17 cellular contexts compared by ENCODE assay signal in the genomic region with DNA sequence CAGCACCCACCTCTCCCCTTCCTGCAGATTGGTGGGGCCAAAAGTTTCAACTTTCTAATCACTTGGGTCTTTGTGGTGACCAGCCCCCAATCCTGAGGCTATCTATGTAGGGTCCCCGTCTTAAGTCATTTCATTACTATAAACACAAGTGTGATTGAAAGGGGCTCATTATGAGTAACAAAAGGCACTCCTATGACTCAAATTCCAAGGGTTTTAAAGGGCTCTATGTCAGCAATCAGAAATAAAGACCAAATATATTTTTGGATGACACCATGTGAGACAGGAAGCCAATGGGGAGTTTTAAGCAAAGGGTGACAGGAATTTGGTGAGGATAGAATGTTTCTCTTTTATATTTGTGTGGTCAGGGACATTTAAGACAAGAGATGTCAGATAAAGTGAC. TPM values are rescaled to one million over a fixed set of nuclear protein-coding genes. Genes with fewer than 3 reads are reported as not detected.
DNase-seq lines count a peak whose midpoint lies in the region; ATAC-seq and TF ChIP-seq lines count a peak whose summit lies in the region.
"Had no signal": no experiment of that assay in that cellular context is flagged by ENCODE, and none has a peak within 500 bp of the region (broad histone marks: within the 10 kb centered on the region; RNA-seq: fewer than 3 reads in every experiment).

No MANE protein-coding gene starts in this region.

- TF ChIP-seq CTCF in activated CD8-positive, alpha-beta T cell treated with anti-CD3 and anti-CD28 coated beads for 36 hours (IDR thresholded peaks at IDR 0.05): no peak

- CTCF ChIA-PET in activated CD8-positive, alpha-beta T cell treated with anti-CD3 and anti-CD28 coated beads for 36 hours (lab: Charles Lee): no interaction called here
- CTCF ChIA-PET in activated CD8-positive, alpha-beta T cell treated with anti-CD3 and anti-CD28 coated beads, Interleukin-2, amount 10 ng/mL, durations not matched to agents 7 days and 5 days (lab: Charles Lee): no interaction called here

- intact Hi-C loops in activated CD8-positive, alpha-beta T cell treated with anti-CD3 and anti-CD28 coated beads for 36 hours (cut with micrococcal nuclease): no loop called here

- H3K4me3 Mint-ChIP-seq in activated CD8-positive, alpha-beta T cell treated with anti-CD3 and anti-CD28 coated beads for 36 hours: no peak overlapping the region
- H3K4me3 Mint-ChIP-seq in activated CD8-positive, alpha-beta T cell treated with anti-CD3 and anti-CD28 coated beads, Interleukin-2, amount 10 ng/mL, durations not matched to agents 7 days and 5 days: no peak overlapping the region
- no peak overlapping the region for H3K4me3 Mint-ChIP-seq in stimulated activated naive B cell treated with anti-CD40 and anti-IgM and Interleukin-4, amounts not matched to agents 10 μg/mL and 1 μg/mL and 100 μg/mL, for 72 hours
- H3K4me3 Mint-ChIP-seq: HFFc6 had no signal

- ATAC-seq in activated CD8-positive, alpha-beta T cell treated with anti-CD3 and anti-CD28 coated beads for 36 hours: peak; percentile 71
- no peak for ATAC-seq in activated CD8-positive, alpha-beta T cell treated with anti-CD3 and anti-CD28 coated beads, Interleukin-2, amount 10 ng/mL, durations not matched to agents 7 days and 5 days
- ATAC-seq in GM18502 (IDR thresholded peaks at IDR 0.05; ENCODE audit: poor library complexity, unreplicated experiment) (peak; percentile 48), HG03442 (IDR thresholded peaks at IDR 0.05; ENCODE audit: unreplicated experiment) (peak; percentile 65), GM21360 (IDR thresholded peaks at IDR 0.05; ENCODE audit: unreplicated experiment) (no peak), left lobe of liver (no peak), HG03095 (IDR thresholded peaks at IDR 0.05; ENCODE audit: unreplicated experiment) (no peak)
- peak; percentile 48 to 58 for ATAC-seq in stimulated activated naive B cell treated with anti-CD40 and anti-IgM and Interleukin-4, amounts not matched to agents 10 μg/mL and 1 μg/mL and 100 μg/mL, for 72 hours (replicated peaks)
- ATAC-seq: SK-N-SH treated with all-trans-retinoic acid at 6 μM for 48 hours had no signal

- H3K9me3 Mint-ChIP-seq in activated CD8-positive, alpha-beta T cell treated with anti-CD3 and anti-CD28 coated beads for 36 hours: no peaks in the 10 kb centered on the region
- peaks cover 8% of the 10 kb centered on the region for H3K9me3 Mint-ChIP-seq in activated CD8-positive, alpha-beta T cell treated with anti-CD3 and anti-CD28 coated beads, Interleukin-2, amount 10 ng/mL, durations not matched to agents 7 days and 5 days (ENCODE audit: insufficient read depth)
- H3K9me3 Mint-ChIP-seq in stimulated activated naive B cell treated with anti-CD40 and anti-IgM and Interleukin-4, amounts not matched to agents 10 μg/mL and 1 μg/mL and 100 μg/mL, for 72 hours: peaks cover 0 to 5% of the 10 kb centered on the region in 2 donors
- H3K9me3 Mint-ChIP-seq: HFFc6 had no signal

- POLR2A ChIA-PET in activated CD8-positive, alpha-beta T cell treated with anti-CD3 and anti-CD28 coated beads for 36 hours (lab: Charles Lee): interaction anchor here (1.2 kb wide), 1 partner anchor 9 kb away, joined by 7 read pairs; no protein-coding TSS in a partner anchor
- POLR2A ChIA-PET in activated CD8-positive, alpha-beta T cell treated with anti-CD3 and anti-CD28 coated beads, Interleukin-2, amount 10 ng/mL, durations not matched to agents 7 days and 5 days (lab: Charles Lee): no interaction called here

- H3K27ac Mint-ChIP-seq in activated CD8-positive, alpha-beta T cell treated with anti-CD3 and anti-CD28 coated beads for 36 hours: no peak overlapping the region
- no peak overlapping the region for H3K27ac Mint-ChIP-seq in activated CD8-positive, alpha-beta T cell treated with anti-CD3 and anti-CD28 coated beads, Interleukin-2, amount 10 ng/mL, durations not matched to agents 7 days and 5 days
- H3K27ac Mint-ChIP-seq in stimulated activated naive B cell treated with anti-CD40 and anti-IgM and Interleukin-4, amounts not matched to agents 10 μg/mL and 1 μg/mL and 100 μg/mL, for 72 hours: peak overlapping the region; percentile 31
- H3K27ac Mint-ChIP-seq: HFFc6 had no signal

- peaks cover 5% of the 10 kb centered on the region for H3K36me3 Mint-ChIP-seq in activated CD8-positive, alpha-beta T cell treated with anti-CD3 and anti-CD28 coated beads for 36 hours (ENCODE audit: low read depth)
- H3K36me3 Mint-ChIP-seq in activated CD8-positive, alpha-beta T cell treated with anti-CD3 and anti-CD28 coated beads, Interleukin-2, amount 10 ng/mL, durations not matched to agents 7 days and 5 days (ENCODE audit: low read depth): no peaks in the 10 kb centered on the region
- peaks cover 10 to 18% of the 10 kb centered on the region in 2 donors for H3K36me3 Mint-ChIP-seq in stimulated activated naive B cell treated with anti-CD40 and anti-IgM and Interleukin-4, amounts not matched to agents 10 μg/mL and 1 μg/mL and 100 μg/mL, for 72 hours

- no peaks in the 10 kb centered on the region for H3K27me3 Mint-ChIP-seq in activated CD8-positive, alpha-beta T cell treated with anti-CD3 and anti-CD28 coated beads for 36 hours
- H3K27me3 Mint-ChIP-seq in activated CD8-positive, alpha-beta T cell treated with anti-CD3 and anti-CD28 coated beads, Interleukin-2, amount 10 ng/mL, durations not matched to agents 7 days and 5 days (ENCODE audit: low read depth): no peaks in the 10 kb centered on the region
- no peaks in the 10 kb centered on the region for H3K27me3 Mint-ChIP-seq in stimulated activated naive B cell treated with anti-CD40 and anti-IgM and Interleukin-4, amounts not matched to agents 10 μg/mL and 1 μg/mL and 100 μg/mL, for 72 hours

- DNase-seq in activated CD8-positive, alpha-beta T cell treated with anti-CD3 and anti-CD28 coated beads for 36 hours: no peak
- DNase-seq in activated CD8-positive, alpha-beta T cell treated with anti-CD3 and anti-CD28 coated beads, Interleukin-2, amount 10 ng/mL, durations not matched to agents 7 days and 5 days: no peak
- no peak for DNase-seq in stimulated activated naive B cell treated with anti-CD40 and anti-IgM and Interleukin-4, amounts not matched to agents 10 μg/mL and 1 μg/mL and 100 μg/mL, for 72 hours
- DNase-seq in left lobe of liver (ENCODE audit: low spot score): no peak
- DNase-seq: HFFc6, MM.1S, NCI-H1105, NCI-H1694 treated with DMSO at 0.1 percent for 48 hours, NCI-H345, NCI-H69, Peyer's patch, SHP77 had no signal

- peaks cover 31% of the 10 kb centered on the region for H3K4me1 Mint-ChIP-seq in activated CD8-positive, alpha-beta T cell treated with anti-CD3 and anti-CD28 coated beads for 36 hours (ENCODE audit: low read depth)
- H3K4me1 Mint-ChIP-seq in activated CD8-positive, alpha-beta T cell treated with anti-CD3 and anti-CD28 coated beads, Interleukin-2, amount 10 ng/mL, durations not matched to agents 7 days and 5 days (ENCODE audit: low read depth): peaks cover 4% of the 10 kb centered on the region
- H3K4me1 Mint-ChIP-seq in stimulated activated naive B cell treated with anti-CD40 and anti-IgM and Interleukin-4, amounts not matched to agents 10 μg/mL and 1 μg/mL and 100 μg/mL, for 72 hours: peaks cover 23 to 36% of the 10 kb centered on the region in 2 donors

RNA-seq across cellular contexts. Expression of a gene that starts 6.2 kb away (rescaled TPM):
- 1 to 10 TPM; 1.9 to 2.0 TPM for total RNA-seq in activated CD8-positive, alpha-beta T cell treated with anti-CD3 and anti-CD28 coated beads for 36 hours
- total RNA-seq in activated CD8-positive, alpha-beta T cell treated with anti-CD3 and anti-CD28 coated beads, Interleukin-2, amount 10 ng/mL, durations not matched to agents 7 days and 5 days: 1 to 10 TPM; 1.3 to 1.6 TPM
- 17.1 TPM for total RNA-seq in left lobe of liver

Comparison
In these comparisons a context has a peak if more than half of its experiments do, and no peak if none do; other contexts are left out.
1. ATAC-seq: peak in activated CD8-positive, alpha-beta T cell treated with anti-CD3 and anti-CD28 coated beads for 36 hours (single experiment), GM18502 (single experiment), HG03442 (single experiment) and stimulated activated naive B cell treated with anti-CD40 and anti-IgM and Interleukin-4, amounts not matched to agents 10 μg/mL and 1 μg/mL and 100 μg/mL, for 72 hours (2 of 2); none in activated CD8-positive, alpha-beta T cell treated with anti-CD3 and anti-CD28 coated beads, Interleukin-2, amount 10 ng/mL, durations not matched to agents 7 days and 5 days (single experiment), GM21360 (single experiment), left lobe of liver (single experiment) and HG03095 (single experiment).